In genomic region chr2:75705921-75706320, GRCh38 we compare ENCODE assay signal across 1 cellular context.
TF ChIP-seq lines count a peak whose summit lies in the region.

No MANE protein-coding gene starts in this region.

TF ChIP-seq in endothelial cell of umbilical vein, 7 proteins besides CTCF, POLR2A, EP300 and RAD21:
- TF ChIP-seq GATA2 (IDR thresholded peaks at IDR 0.05; ENCODE audit: insufficient read depth, insufficient read length, low read depth, low read length) (no peak), POLR2AphosphoS5 (IDR thresholded peaks at IDR 0.05; ENCODE audit: insufficient read depth, low read depth, low read length) (no peak), JUN (IDR thresholded peaks at IDR 0.05; ENCODE audit: borderline replicate concordance, insufficient read depth, insufficient read length, low read depth) (no peak), EZH2 (IDR thresholded peaks at IDR 0.05; ENCODE audit: borderline replicate concordance, low read depth, low read length, severe bottlenecking) (no peak), MAX (IDR thresholded peaks at IDR 0.05; ENCODE audit: insufficient read depth, insufficient read length) (no peak), MYC (IDR thresholded peaks at IDR 0.05; ENCODE audit: low read depth, low read length) (no peak), FOS (IDR thresholded peaks at IDR 0.05; ENCODE audit: borderline replicate concordance, insufficient read depth, low read length) (no peak)
